In the genomic region with DNA sequence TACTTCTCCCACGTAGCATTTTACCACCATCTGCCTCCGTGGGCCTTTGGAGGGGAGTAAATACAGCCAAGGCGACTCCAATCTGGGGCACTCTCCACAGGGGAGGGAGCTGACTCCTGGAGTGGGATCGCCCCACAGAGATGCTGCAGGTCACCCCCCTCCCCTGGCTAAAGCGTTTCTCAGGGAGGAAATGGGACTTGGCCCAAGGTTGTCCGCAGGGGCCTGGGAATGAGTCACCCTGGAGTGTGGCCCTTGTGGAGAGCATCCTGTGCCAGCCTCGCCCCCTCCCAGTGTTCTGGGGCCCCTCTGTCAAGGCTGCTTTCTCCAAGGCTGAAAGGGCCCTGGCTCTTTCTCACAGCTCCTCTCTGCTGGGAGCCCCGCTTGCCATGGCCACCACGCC, we compare ENCODE assay signal across 19 cellular contexts.
DNase-seq lines count a peak whose midpoint lies in the region.
"Had no signal": no experiment of that assay in that cellular context is flagged by ENCODE, and none has a peak within 500 bp of the region (broad histone marks: within the 10 kb centered on the region; RNA-seq: fewer than 3 reads in every experiment).

No MANE protein-coding gene starts in this region.

- DNase-seq in M059J (ENCODE audit: low read depth) (peak; percentile 34), cerebellar cortex (ENCODE audit: low spot score) (peak; percentile 5), iPS-NIHi11 (ENCODE audit: low spot score) (peak; percentile 33), T-helper 9 cell (no peak), D341Med (ENCODE audit: low spot score) (no peak)
- no peak for DNase-seq in stimulated activated CD4-positive, alpha-beta T cell treated with anti-CD3 and anti-CD28 coated beads, Interleukin-4, amount 100 ng/mL, for 1 hour
- DNase-seq: activated T-cell treated with anti-CD3 and anti-CD28 coated beads, Interleukin-2, amount 50 U/mL, for 4 hours; CD8-positive, alpha-beta memory T cell; DMS79; GOT3; left colon; NCI-H2107; NCI-H510A treated with DMSO at 0.1 percent for 48 hours; RPMI8226; stimulated activated CD4-positive, alpha-beta T cell treated with anti-CD3 and anti-CD28 coated beads, Interleukin-1b, Interleukin-23, amount 100 ng/mL, for 48 hours; stimulated activated naive B cell treated with anti-CD40 and anti-IgM and Interleukin-4, amounts not matched to agents 10 μg/mL and 1 μg/mL and 100 μg/mL, for 72 hours had no signal

- peak overlapping the region; percentile 96 for H3K27ac ChIP-seq in temporal lobe (ENCODE audit: low read depth, low read length)
- H3K27ac ChIP-seq: prostate gland, SK-N-MC had no signal

Comparison
In these comparisons a context has a peak if more than half of its experiments do, and no peak if none do; other contexts are left out.
1. DNase-seq: peak in M059J (single experiment), cerebellar cortex (single experiment) and iPS-NIHi11 (single experiment); none in T-helper 9 cell (single experiment), stimulated activated CD4-positive, alpha-beta T cell treated with anti-CD3 and anti-CD28 coated beads, Interleukin-4, amount 100 ng/mL, for 1 hour (single experiment) and D341Med (single experiment).